18 cellular contexts compared by ENCODE assay signal in genomic region chr12:91885851-91886250, GRCh38.
A peak's percentile ranks its signal among the peaks of the same experiment; 100 is the strongest.
DNase-seq lines count a peak whose midpoint lies in the region; ATAC-seq, FAIRE-seq and TF ChIP-seq lines count a peak whose summit lies in the region.
"Had no signal": no experiment of that assay in that cellular context is flagged by ENCODE, and none has a peak within 500 bp of the region (broad histone marks: within the 10 kb centered on the region; RNA-seq: fewer than 3 reads in every experiment).

No MANE protein-coding gene starts in this region.

- H3K4me1 Mint-ChIP-seq in glutamatergic neuron (ENCODE audit: low read depth, unreplicated experiment) = peaks cover 3% of the 10 kb centered on the region

- H3K27me3 ChIP-seq in endothelial cell of umbilical vein (ENCODE audit: control insufficient read depth in 2 of 2, insufficient read depth in 2 of 2, low read length in 2 of 2) (no peaks in the 10 kb centered on the region), trophoblast cell (ENCODE audit: insufficient read depth, low read length) (no peaks in the 10 kb centered on the region), tibial nerve (no peaks in the 10 kb centered on the region)
- H3K27me3 ChIP-seq: BE2C had no signal

- CTCF ChIA-PET in endothelial cell of umbilical vein (lab: Charles Lee) = interaction anchor here (0.6 kb wide), 1 partner anchor 330 kb away, joined by 5 read pairs; no protein-coding TSS in a partner anchor

- H3K9me3 ChIP-seq in endothelial cell of umbilical vein (replicated peaks; ENCODE audit: control insufficient read depth, insufficient read depth, low read length) (no peaks in the 10 kb centered on the region), trophoblast cell (ENCODE audit: insufficient read depth, low read depth, low read length) (no peaks in the 10 kb centered on the region), tibial nerve (no peaks in the 10 kb centered on the region)
- H3K9me3 ChIP-seq: BE2C had no signal

- no peaks in the 10 kb centered on the region for H3K27me3 Mint-ChIP-seq in glutamatergic neuron (ENCODE audit: unreplicated experiment)
- H3K27me3 Mint-ChIP-seq: T-helper 17 cell had no signal

- H3K9me1 ChIP-seq in endothelial cell of umbilical vein (replicated peaks; ENCODE audit: control insufficient read depth, extremely low read depth, insufficient read depth, low read length) = no peaks in the 10 kb centered on the region

- FAIRE-seq in D721Med (lab: Jason Lieb, UNC) (peak; percentile 58), endothelial cell of umbilical vein (lab: Jason Lieb, UNC) (no peak)
- FAIRE-seq: G401.6, H1 had no signal

- H2AK5ac ChIP-seq in trophoblast cell (ENCODE audit: low read length) = no peak overlapping the region

- peaks cover 2% of the 10 kb centered on the region for H3K79me1 ChIP-seq in trophoblast cell (ENCODE audit: low read length)

- H3K27ac ChIP-seq in endothelial cell of umbilical vein (ENCODE audit: insufficient read depth, low read depth, low read length) (no peak overlapping the region), trophoblast cell (ENCODE audit: low read depth, low read length) (no peak overlapping the region), tibial nerve (no peak overlapping the region)

- H2BK120ac ChIP-seq in trophoblast cell (ENCODE audit: insufficient read depth, low read length, poor library complexity) = no peak overlapping the region

- no peak overlapping the region for H3K4ac ChIP-seq in trophoblast cell (ENCODE audit: low read depth, low read length)

- no peaks in the 10 kb centered on the region for H3K36me3 ChIP-seq in endothelial cell of umbilical vein (ENCODE audit: control insufficient read depth in 2 of 2, extremely low read depth in 1 of 2, insufficient read depth in 2 of 2, low read length in 2 of 2)
- no peaks in the 10 kb centered on the region for H3K36me3 ChIP-seq in trophoblast cell (ENCODE audit: control insufficient read depth in 1 of 2, insufficient read depth in 2 of 2, low read length in 2 of 2)
- no peaks in the 10 kb centered on the region for H3K36me3 ChIP-seq in tibial nerve
- H3K36me3 ChIP-seq: BE2C had no signal

- H3K23ac ChIP-seq in trophoblast cell (ENCODE audit: low read length) = no peak overlapping the region

- H4K8ac ChIP-seq in trophoblast cell (ENCODE audit: low read depth, low read length) = no peak overlapping the region

- TF ChIP-seq POLR2A in endothelial cell of umbilical vein (IDR thresholded peaks at IDR 0.05; ENCODE audit: low read depth, low read length) (no peak), tibial nerve (IDR thresholded peaks at IDR 0.05) (no peak)

- no peak for DNase-seq in D721Med (ENCODE audit: insufficient read length, low spot score)
- DNase-seq in NCI-H226 = peak; percentile 12
- peak; percentile 17 for DNase-seq in endothelial cell of umbilical vein (ENCODE audit: low read depth, low spot score)
- peak; percentile 26 to 96 for DNase-seq in trophoblast cell
- DNase-seq in tibial nerve (ENCODE audit: low spot score in 2 of 2) = no peak
- no peak for DNase-seq in glutamatergic neuron
- DNase-seq: BE2C, Karpas-422, NCI-H1417 treated with DMSO at 0.1 percent for 48 hours, NCI-H187, NCI-H510A treated with DMSO at 0.1 percent for 48 hours, NCI-H748 treated with DMSO at 0.1 percent for 48 hours, SW 1271, T-helper 17 cell had no signal

- H3K4me3 Mint-ChIP-seq in glutamatergic neuron (ENCODE audit: unreplicated experiment) = no peak overlapping the region
- H3K4me3 Mint-ChIP-seq: T-helper 17 cell had no signal

- intact Hi-C loops in endothelial cell of umbilical vein (cut with micrococcal nuclease) = loop anchor here (5.0 kb wide), 1 partner anchor 101 kb away; no protein-coding TSS in a partner anchor

- no peak overlapping the region for H3K9ac ChIP-seq in endothelial cell of umbilical vein (replicated peaks; ENCODE audit: extremely low read depth, insufficient read depth, low read length)
- no peak overlapping the region for H3K9ac ChIP-seq in trophoblast cell (ENCODE audit: low read length)

- peaks cover 8% of the 10 kb centered on the region for H3K4me1 ChIP-seq in endothelial cell of umbilical vein (ENCODE audit: control insufficient read depth, extremely low read depth, insufficient read depth, low read length)
- H3K4me1 ChIP-seq in trophoblast cell (ENCODE audit: control insufficient read depth in 1 of 2, insufficient read depth in 2 of 2, low read length in 2 of 2) = no peaks in the 10 kb centered on the region
- H3K4me1 ChIP-seq in tibial nerve = no peaks in the 10 kb centered on the region

- no peaks in the 10 kb centered on the region for H3K79me2 ChIP-seq in endothelial cell of umbilical vein (ENCODE audit: control insufficient read depth, insufficient read depth, low read length)
- H3K79me2 ChIP-seq in trophoblast cell (ENCODE audit: control insufficient read depth, insufficient read depth, low read length, poor library complexity) = no peaks in the 10 kb centered on the region

- H2BK12ac ChIP-seq in trophoblast cell (ENCODE audit: low read length) = no peak overlapping the region

- no peak overlapping the region for H3K4me2 ChIP-seq in endothelial cell of umbilical vein (ENCODE audit: insufficient read depth, low read length)
- H3K4me2 ChIP-seq in trophoblast cell (ENCODE audit: low read length) = no peak overlapping the region

- H3K4me3 ChIP-seq in endothelial cell of umbilical vein (replicated peaks in 1 of 3; ENCODE audit: insufficient read depth in 1 of 3, low read depth in 1 of 3, low read length in 3 of 3) = no peak overlapping the region
- no peak overlapping the region for H3K4me3 ChIP-seq in trophoblast cell (ENCODE audit: low read depth, low read length)
- H3K4me3 ChIP-seq in tibial nerve = no peak overlapping the region

- no peaks in the 10 kb centered on the region for H4K20me1 ChIP-seq in endothelial cell of umbilical vein (replicated peaks; ENCODE audit: control insufficient read depth, extremely low read depth, insufficient read depth, low read length)

- no peak overlapping the region for H3K18ac ChIP-seq in trophoblast cell (ENCODE audit: low read length)

- H2AFZ ChIP-seq in endothelial cell of umbilical vein (ENCODE audit: low read depth, low read length) (no peak overlapping the region), trophoblast cell (ENCODE audit: insufficient read depth, low read length, poor library complexity) (no peak overlapping the region)

- no peak for TF ChIP-seq CTCF in D721Med (IDR thresholded peaks at IDR 0.05; ENCODE audit: insufficient read depth, missing control alignments)
- no peak for TF ChIP-seq CTCF in endothelial cell of umbilical vein (IDR thresholded peaks at IDR 0.05; ENCODE audit: extremely low read depth in 1 of 2, insufficient read depth in 1 of 2, low read depth in 1 of 2, low read length in 2 of 2)
- no peak for TF ChIP-seq CTCF in tibial nerve (IDR thresholded peaks at IDR 0.05)
- no peak for TF ChIP-seq CTCF in glutamatergic neuron (IDR thresholded peaks at IDR 0.05; ENCODE audit: partially characterized antibody, unreplicated experiment)

- H3K9me3 Mint-ChIP-seq in glutamatergic neuron (ENCODE audit: unreplicated experiment) = no peaks in the 10 kb centered on the region

- TF ChIP-seq EP300 in tibial nerve (IDR thresholded peaks at IDR 0.05) = no peak

- H2BK5ac ChIP-seq in trophoblast cell (ENCODE audit: low read depth, low read length, poor library complexity) = no peak overlapping the region

- H3K36me3 Mint-ChIP-seq in glutamatergic neuron (ENCODE audit: unreplicated experiment) = no peaks in the 10 kb centered on the region

- H3K14ac ChIP-seq in trophoblast cell (ENCODE audit: low read length) = no peak overlapping the region

- no TSS peak for BruUV-seq in endothelial cell of umbilical vein (replicated peaks; lab: Mats Ljungman, UMichigan)

- POLR2A ChIA-PET in endothelial cell of umbilical vein (lab: Charles Lee) = no interaction called here

- no peak for ATAC-seq in HG03135 (IDR thresholded peaks at IDR 0.05; ENCODE audit: unreplicated experiment)
- ATAC-seq: Panc1, T-helper 17 cell had no signal

- dilution Hi-C loops in endothelial cell of umbilical vein (cut with MboI; ENCODE audit: extremely low pct_ligation_motif_present, low sequenced_read_pairs) = no loop called here

- H3K27ac Mint-ChIP-seq in glutamatergic neuron (ENCODE audit: unreplicated experiment) = no peak overlapping the region

- no peak overlapping the region for H4K91ac ChIP-seq in trophoblast cell (ENCODE audit: low read depth, low read length)

- H4K12ac ChIP-seq in trophoblast cell (ENCODE audit: low read depth, low read length) = no peak overlapping the region

TF ChIP-seq in endothelial cell of umbilical vein, 7 proteins besides CTCF, POLR2A, EP300 and RAD21:
- TF ChIP-seq GATA2 (IDR thresholded peaks at IDR 0.05; ENCODE audit: insufficient read depth, insufficient read length, low read depth, low read length) (no peak), MYC (IDR thresholded peaks at IDR 0.05; ENCODE audit: low read depth, low read length) (no peak), POLR2AphosphoS5 (IDR thresholded peaks at IDR 0.05; ENCODE audit: insufficient read depth, low read depth, low read length) (no peak)
TF ChIP-seq in endothelial cell of umbilical vein: peak in this region for 0.

Comparison
In these comparisons a context has a peak if more than half of its experiments do, and no peak if none do; other contexts are left out.
1. DNase-seq: peak in NCI-H226 (single experiment), endothelial cell of umbilical vein (single experiment) and trophoblast cell (2 of 2); none in D721Med (single experiment), tibial nerve (0 of 2) and glutamatergic neuron (single experiment).